ENCODE assay signal across 18 cellular contexts in the genomic region with DNA sequence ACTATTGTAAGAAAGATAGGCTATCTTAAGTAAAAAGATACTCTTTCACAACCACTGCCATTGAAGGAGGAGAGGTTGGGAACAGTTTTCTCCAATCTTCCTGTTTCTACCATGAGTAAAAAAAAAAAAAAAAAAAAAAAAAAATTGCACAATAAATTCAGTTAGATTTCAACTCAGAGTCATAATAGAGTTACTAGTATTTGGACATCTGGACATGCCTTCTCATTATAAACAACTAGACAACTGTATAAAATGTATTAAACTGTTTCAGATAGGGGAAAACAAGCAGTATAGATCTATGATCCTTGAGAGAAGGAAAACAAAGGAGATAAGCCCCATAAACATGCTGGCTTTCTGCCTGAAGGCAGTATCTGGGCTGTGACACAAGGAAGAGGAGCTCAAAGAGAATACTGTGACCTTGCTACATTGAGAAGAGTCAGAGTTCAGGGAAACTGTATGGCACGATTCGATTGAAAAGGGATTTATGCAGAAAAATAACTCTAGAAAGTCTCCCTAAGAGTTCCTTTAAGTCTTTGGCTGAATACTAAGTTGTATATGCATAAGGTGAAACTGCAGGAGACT.
A peak's percentile ranks its signal among the peaks of the same experiment; 100 is the strongest.
DNase-seq lines count a peak whose midpoint lies in the region; ATAC-seq, FAIRE-seq and TF ChIP-seq lines count a peak whose summit lies in the region.
"Had no signal": no experiment of that assay in that cellular context is flagged by ENCODE, and none has a peak within 500 bp of the region (broad histone marks: within the 10 kb centered on the region; RNA-seq: fewer than 3 reads in every experiment).

No MANE protein-coding gene starts in this region.

- no peak for ATAC-seq in omental fat pad (ENCODE audit: low FRiP score)
- ATAC-seq: activated CD8-positive, alpha-beta T cell treated with anti-CD3 and anti-CD28 coated beads, Interleukin-2, amount 10 ng/mL, durations not matched to agents 7 days and 5 days; CD8-positive, alpha-beta T cell; heart left ventricle; stimulated activated memory B cell treated with anti-CD40 and anti-IgM and Interleukin-4, amounts not matched to agents 10 μg/mL and 1 μg/mL and 100 μg/mL, for 72 hours had no signal

- WGBS in small intestine, 3 donors: 13 to 51% (median 38%) methylated on average over 2 of the region's 2 CpGs

- no peaks in the 10 kb centered on the region for H3K9me3 ChIP-seq in small intestine (ENCODE audit: control insufficient read depth, low read depth)
- H3K9me3 ChIP-seq: heart left ventricle, tibial artery had no signal

- no peak overlapping the region for H3K4me3 ChIP-seq in small intestine (ENCODE audit: low read depth in 1 of 2, low read length in 2 of 2)
- H3K4me3 ChIP-seq: heart left ventricle, tibial artery had no signal

- H3K27ac ChIP-seq in small intestine (ENCODE audit: low read depth in 1 of 2, low read length in 1 of 2): no peak overlapping the region
- H3K27ac ChIP-seq: epithelial cell of prostate, heart left ventricle, tibial artery had no signal

- no peaks in the 10 kb centered on the region for H3K27me3 ChIP-seq in small intestine (ENCODE audit: control insufficient read depth in 2 of 2, insufficient read depth in 2 of 2, low read length in 2 of 2)
- H3K27me3 ChIP-seq: heart left ventricle, tibial artery had no signal

- no peak for FAIRE-seq in small intestine (lab: Jason Lieb, UNC)
- FAIRE-seq: A204.1 had no signal

- no peaks in the 10 kb centered on the region for H3K4me1 ChIP-seq in small intestine (ENCODE audit: control insufficient read depth in 2 of 2, insufficient read depth in 1 of 2, low read depth in 1 of 2, low read length in 1 of 2)

- H3K36me3 ChIP-seq in small intestine (ENCODE audit: control insufficient read depth in 2 of 2, insufficient read depth in 2 of 2, low read length in 2 of 2): no peaks in the 10 kb centered on the region
- H3K36me3 ChIP-seq: heart left ventricle, tibial artery had no signal

- peak; percentile 3 for DNase-seq in NCI-H82 (lab: John Stamatoyannopoulos, UW)
- no peak for DNase-seq in NCI-H82 treated with DMSO at 0.1 percent for 48 hours (lab: John Stamatoyannopoulos, UW; ENCODE audit: unreplicated experiment)
- peak; percentile 78 for DNase-seq in OCI-M1 (lab: John Stamatoyannopoulos, UW)
- peak; percentile 48 for DNase-seq in fibroblast of gingiva (ENCODE audit: low read depth)
- DNase-seq in small intestine: peak; percentile 30
- no peak for DNase-seq in omental fat pad (ENCODE audit: low spot score)
- DNase-seq in NCI-H1436 treated with DMSO at 0.1 percent for 48 hours (lab: John Stamatoyannopoulos, UW): no peak
- DNase-seq in stimulated activated CD4-positive, alpha-beta T cell treated with anti-CD3 and anti-CD28 coated beads, Interleukin-2, amount 100 ng/mL, for 24 hours: no peak
- DNase-seq: activated CD8-positive, alpha-beta T cell treated with anti-CD3 and anti-CD28 coated beads, Interleukin-2, amount 10 ng/mL, durations not matched to agents 7 days and 5 days; amygdala; CD8-positive, alpha-beta T cell; GOT3; heart left ventricle; NCI-H446; tibial artery had no signal

- TF ChIP-seq CTCF in omental fat pad (IDR thresholded peaks at IDR 0.05): no peak

Comparison
In these comparisons a context has a peak if more than half of its experiments do, and no peak if none do; other contexts are left out.
1. DNase-seq: peak in NCI-H82 (single experiment), OCI-M1 (single experiment), fibroblast of gingiva (single experiment) and small intestine (single experiment); none in NCI-H82 treated with DMSO at 0.1 percent for 48 hours (single experiment), omental fat pad (single experiment), NCI-H1436 treated with DMSO at 0.1 percent for 48 hours (single experiment) and stimulated activated CD4-positive, alpha-beta T cell treated with anti-CD3 and anti-CD28 coated beads, Interleukin-2, amount 100 ng/mL, for 24 hours (0 of 2).